In the genomic region with DNA sequence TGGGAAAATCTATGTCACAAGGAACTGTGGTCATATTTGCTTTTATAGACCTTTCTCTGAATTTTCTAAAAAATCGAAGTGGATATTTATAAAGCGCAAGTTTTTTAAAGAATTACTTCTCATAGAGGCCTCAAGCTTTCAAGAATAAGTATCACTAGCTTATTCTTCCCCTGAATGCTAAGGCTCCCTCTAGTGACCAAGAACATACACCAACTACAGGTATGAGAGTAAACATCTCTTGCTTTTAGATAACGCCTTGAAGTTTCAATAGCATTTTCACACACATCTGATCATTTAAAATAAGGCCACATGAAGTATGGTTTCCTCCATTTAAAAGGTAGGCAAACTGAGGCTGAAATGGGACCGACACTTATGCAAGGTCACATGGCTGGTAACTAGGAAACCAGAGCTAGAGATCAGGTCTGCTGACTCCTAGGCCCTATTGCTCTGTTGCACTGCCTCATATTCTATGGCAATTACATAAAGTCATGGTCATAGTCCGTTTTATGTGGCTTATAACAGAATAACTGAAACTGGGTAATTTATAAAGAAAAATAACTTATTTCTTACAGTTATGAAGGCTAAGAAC, we compare ENCODE assay signal across 8 cellular contexts.
A peak's percentile ranks its signal among the peaks of the same experiment; 100 is the strongest.
DNase-seq lines count a peak whose midpoint lies in the region; ATAC-seq and TF ChIP-seq lines count a peak whose summit lies in the region.

No MANE protein-coding gene starts in this region.

- POLR2A ChIA-PET in SK-N-SH (lab: Yijun Ruan, JAX) = no interaction called here

- ATAC-seq in GM23338 = peak; percentile 90

- 56% methylated on average over 5 of the region's 5 CpGs for WGBS in SK-N-SH (ENCODE audit: low lambda C conversion rate)
- WGBS in spleen, 5 donors = 46 to 63% (median 54%) methylated on average over 5 of the region's 5 CpGs

- H3K9me3 ChIP-seq in SK-N-SH (no peaks in the 10 kb centered on the region), spleen (peaks cover 0 to 12% (median 6%) of the 10 kb centered on the region in 8 donors)

- H3K36me3 ChIP-seq in GM06990 (ENCODE audit: control insufficient read depth, insufficient read depth, low read length) (no peaks in the 10 kb centered on the region), GM23338 (ENCODE audit: insufficient read depth) (0 out of 2 replicates have a peak, but pooled peaks cover 15% of the 10 kb centered on the region), SK-N-SH (replicated peaks in 1 of 2; ENCODE audit: control insufficient read depth in 1 of 2, insufficient read depth in 2 of 2, low read length in 1 of 2) (no peaks in the 10 kb centered on the region), spleen (no peaks in the 10 kb centered on the region)

- no peak overlapping the region for H3K9ac ChIP-seq in SK-N-SH

- no peak overlapping the region for H3K4me2 ChIP-seq in GM23338
- no peak overlapping the region for H3K4me2 ChIP-seq in SK-N-SH

- H3K4me3 ChIP-seq in GM06990 (replicated peaks; ENCODE audit: low read depth, low read length) = no peak overlapping the region
- H3K4me3 ChIP-seq in GM23338 = no peak overlapping the region
- no peak overlapping the region; a peak in 1 of 4 replicates for H3K4me3 ChIP-seq in SK-N-SH (ENCODE audit: low read depth in 2 of 2, low read length in 1 of 2)
- no peak overlapping the region for H3K4me3 ChIP-seq in fibroblast of villous mesenchyme (ENCODE audit: low read depth, low read length)
- no peak overlapping the region for H3K4me3 ChIP-seq in spleen

- H3K27me3 Mint-ChIP-seq in GM23338 (ENCODE audit: insufficient read depth, low read depth, poor library complexity) = no peaks in the 10 kb centered on the region

- H3F3A ChIP-seq in GM23338 (replicated peaks; ENCODE audit: low read depth) (no peaks in the 10 kb centered on the region), SK-N-SH (replicated peaks; ENCODE audit: insufficient read depth) (peaks cover 5% of the 10 kb centered on the region)

- peaks cover 14% of the 10 kb centered on the region for H3K36me3 Mint-ChIP-seq in GM23338 (ENCODE audit: low read depth)

- no peak overlapping the region for H3K27ac Mint-ChIP-seq in GM23338

- TF ChIP-seq EP300 in SK-N-SH (IDR thresholded peaks at IDR 0.05; ENCODE audit: borderline replicate concordance in 1 of 2, low read depth in 1 of 2, low read length in 1 of 2) = no peak

- H3K27ac ChIP-seq in GM23338 (ENCODE audit: low read depth) (no peak overlapping the region), SK-N-SH (ENCODE audit: low read depth in 2 of 2, low read length in 1 of 2) (no peak overlapping the region), spleen (peak overlapping the region in 1 of 8 donors; percentile 10)

- H3K9me2 ChIP-seq in GM23338 (ENCODE audit: insufficient read depth) = no peaks in the 10 kb centered on the region
- no peaks in the 10 kb centered on the region for H3K9me2 ChIP-seq in SK-N-SH

- H3K79me2 ChIP-seq in GM23338 (replicated peaks; ENCODE audit: insufficient read depth) (no peaks in the 10 kb centered on the region), SK-N-SH (ENCODE audit: insufficient read depth) (no peaks in the 10 kb centered on the region)

- peak; percentile 77 for TF ChIP-seq RAD21 in SK-N-SH (IDR thresholded peaks at IDR 0.05; ENCODE audit: low read length)

- no peaks in the 10 kb centered on the region for H3K4me1 ChIP-seq in GM23338 (ENCODE audit: insufficient read depth)
- H3K4me1 ChIP-seq in SK-N-SH (ENCODE audit: control insufficient read depth in 1 of 2, insufficient read depth in 2 of 2, low read depth in 1 of 2, low read length in 1 of 2) = peaks cover 0 to 39% of the 10 kb centered on the region in 2 experiments; a peak in 1 of 4 replicates
- peaks cover 0 to 4% (median 0%) of the 10 kb centered on the region in 6 donors for H3K4me1 ChIP-seq in spleen

- no peak overlapping the region for H3K4me3 Mint-ChIP-seq in GM23338

- TF ChIP-seq CTCF in GM06990 (IDR thresholded peaks at IDR 0.05; ENCODE audit: insufficient read depth, low read length, poor library complexity, severe bottlenecking) (peak; percentile 77), GM23338 (conservative IDR thresholded peaks at IDR 0.05; ENCODE audit: low read depth in 2 of 2) (peak; percentile 78 to 83), SK-N-SH (IDR thresholded peaks at IDR 0.05) (peak; percentile 76), fibroblast of villous mesenchyme (IDR thresholded peaks at IDR 0.05; ENCODE audit: insufficient read depth, low read depth, low read length) (peak; percentile 80), spleen (IDR thresholded peaks at IDR 0.05 in 8 of 11, conservative IDR thresholded peaks at IDR 0.05 in 3 of 11) (peak in 8 of 11 experiments; percentile 15 to 61 (median 48))

- CTCF ChIA-PET in SK-N-SH (lab: Yijun Ruan, JAX) = interaction anchor here (0.6 to 6.5 kb wide), 28 partner anchors 9 to 543 kb away, joined by 3 to 58 read pairs (median 4); no protein-coding TSS in a partner anchor

- H3K27me3 ChIP-seq in GM06990 (replicated peaks; ENCODE audit: control insufficient read depth, insufficient read depth, low read length) (no peaks in the 10 kb centered on the region), GM23338 (ENCODE audit: insufficient read depth) (no peaks in the 10 kb centered on the region), SK-N-SH (ENCODE audit: insufficient read depth) (no peaks in the 10 kb centered on the region), spleen (replicated peaks in 1 of 7) (no peaks in the 10 kb centered on the region)

- H3K4me1 Mint-ChIP-seq in GM23338 = peaks cover 3% of the 10 kb centered on the region; the same call in 1 of the 3 replicates

- H2AFZ ChIP-seq in GM23338 = no peak overlapping the region
- H2AFZ ChIP-seq in SK-N-SH (ENCODE audit: low read depth) = no peak overlapping the region

- intact Hi-C loops in spleen (cut with DNase I; ENCODE audit: low total_unique reads) = loop anchor here (5.0 kb wide), 1 partner anchor 114 kb away; no protein-coding TSS in a partner anchor

- DNase-seq in GM06990 (ENCODE audit: extremely low read depth, insufficient read length) (no peak), GM23338 (ENCODE audit: low spot score) (peak; percentile 80), M059J (ENCODE audit: low read depth) (peak; percentile 76), SK-N-SH (peak; percentile 36), fibroblast of villous mesenchyme (ENCODE audit: low read depth) (peak; percentile 76), spleen (no peak), putamen (ENCODE audit: low spot score) (no peak)
- no peak for DNase-seq in activated naive CD4-positive, alpha-beta T cell treated with anti-CD3 and anti-CD28 coated beads, Interleukin-2, amount 50 U/mL, for 16 hours

- no peak for TF ChIP-seq POLR2A in spleen (IDR thresholded peaks at IDR 0.05)

- peaks cover 18% of the 10 kb centered on the region for H3K9me3 Mint-ChIP-seq in GM23338

- H4K20me1 ChIP-seq in GM23338 (replicated peaks; ENCODE audit: insufficient read depth) = no peaks in the 10 kb centered on the region
- H4K20me1 ChIP-seq in SK-N-SH (ENCODE audit: insufficient read depth) = no peaks in the 10 kb centered on the region

TF ChIP-seq in GM23338, 12 proteins besides CTCF, POLR2A, EP300 and RAD21 (continues in another document):
- TF ChIP-seq ZNF331 (CRISPR knock-in tag; IDR thresholded peaks at IDR 0.05; ENCODE audit: low read depth) = no peak
- TF ChIP-seq EZH2phosphoT487 (IDR thresholded peaks at IDR 0.05; ENCODE audit: unreplicated experiment) = no peak
- TF ChIP-seq, protein P1, sequence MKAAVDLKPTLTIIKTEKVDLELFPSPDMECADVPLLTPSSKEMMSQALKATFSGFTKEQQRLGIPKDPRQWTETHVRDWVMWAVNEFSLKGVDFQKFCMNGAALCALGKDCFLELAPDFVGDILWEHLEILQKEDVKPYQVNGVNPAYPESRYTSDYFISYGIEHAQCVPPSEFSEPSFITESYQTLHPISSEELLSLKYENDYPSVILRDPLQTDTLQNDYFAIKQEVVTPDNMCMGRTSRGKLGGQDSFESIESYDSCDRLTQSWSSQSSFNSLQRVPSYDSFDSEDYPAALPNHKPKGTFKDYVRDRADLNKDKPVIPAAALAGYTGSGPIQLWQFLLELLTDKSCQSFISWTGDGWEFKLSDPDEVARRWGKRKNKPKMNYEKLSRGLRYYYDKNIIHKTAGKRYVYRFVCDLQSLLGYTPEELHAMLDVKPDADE (IDR thresholded peaks at IDR 0.05) = no peak
- no peak for TF ChIP-seq CREB1 (CRISPR knock-in tag; IDR thresholded peaks at IDR 0.05; ENCODE audit: low read depth)
- no peak for TF ChIP-seq JUNB (IDR thresholded peaks at IDR 0.05; ENCODE audit: unreplicated experiment)

TF ChIP-seq in SK-N-SH, 30 proteins besides CTCF, POLR2A, EP300 and RAD21:
- TF ChIP-seq CHD2 (IDR thresholded peaks at IDR 0.05; ENCODE audit: low read length, partially characterized antibody) (no peak), GATA2 (CRISPR knock-in tag; IDR thresholded peaks at IDR 0.05) (no peak), FOXM1 (IDR thresholded peaks at IDR 0.05; ENCODE audit: low read depth) (no peak), RXRA (IDR thresholded peaks at IDR 0.05; ENCODE audit: borderline replicate concordance, low read depth) (no peak), GABPA (IDR thresholded peaks at IDR 0.05; ENCODE audit: low read depth) (no peak), SMC3 (IDR thresholded peaks at IDR 0.05; ENCODE audit: low read depth, low read length) (peak; percentile 73), FOXJ3 (CRISPR knock-in tag; IDR thresholded peaks at IDR 0.05) (no peak), RCOR1 (IDR thresholded peaks at IDR 0.05; ENCODE audit: low read length) (no peak)
- TF ChIP-seq, protein P2, sequence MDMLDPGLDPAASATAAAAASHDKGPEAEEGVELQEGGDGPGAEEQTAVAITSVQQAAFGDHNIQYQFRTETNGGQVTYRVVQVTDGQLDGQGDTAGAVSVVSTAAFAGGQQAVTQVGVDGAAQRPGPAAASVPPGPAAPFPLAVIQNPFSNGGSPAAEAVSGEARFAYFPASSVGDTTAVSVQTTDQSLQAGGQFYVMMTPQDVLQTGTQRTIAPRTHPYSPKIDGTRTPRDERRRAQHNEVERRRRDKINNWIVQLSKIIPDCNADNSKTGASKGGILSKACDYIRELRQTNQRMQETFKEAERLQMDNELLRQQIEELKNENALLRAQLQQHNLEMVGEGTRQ (IDR thresholded peaks at IDR 0.05; ENCODE audit: borderline replicate concordance, low read depth, low read length) = no peak

Comparison
In these comparisons a context has a peak if more than half of its experiments do, and no peak if none do; other contexts are left out.
1. DNase-seq: peak in GM23338 (single experiment), M059J (single experiment), SK-N-SH (single experiment) and fibroblast of villous mesenchyme (single experiment); none in GM06990 (single experiment), spleen (single experiment), activated naive CD4-positive, alpha-beta T cell treated with anti-CD3 and anti-CD28 coated beads, Interleukin-2, amount 50 U/mL, for 16 hours (single experiment) and putamen (single experiment).
2. Peak in every context shown above with its lines, with median percentiles within 50 percentile points of each other: CTCF ChIP-seq.